ENCODE assay signal across 17 cellular contexts in genomic region chr6:106227612-106228507, GRCh38.
DNase-seq lines count a peak whose midpoint lies in the region; ATAC-seq and TF ChIP-seq lines count a peak whose summit lies in the region.
"Had no signal": no experiment of that assay in that cellular context is flagged by ENCODE, and none has a peak within 500 bp of the region (broad histone marks: within the 10 kb centered on the region; RNA-seq: fewer than 3 reads in every experiment).

No MANE protein-coding gene starts in this region.

- TF ChIP-seq CTCF in natural killer cell (IDR thresholded peaks at IDR 0.05) (no peak), mucosa of descending colon (IDR thresholded peaks at IDR 0.05) (no peak)

- H3K27me3 Mint-ChIP-seq in natural killer cell treated with Interleukin-12 subunit alpha and Interleukin-12 subunit beta and Interleukin-15 and Interleukin-18, amount 100 ng/mL, for 72 hours: no peaks in the 10 kb centered on the region
- no peaks in the 10 kb centered on the region for H3K27me3 Mint-ChIP-seq in natural killer cell (ENCODE audit: low read depth in 2 of 2)
- no peaks in the 10 kb centered on the region for H3K27me3 Mint-ChIP-seq in activated T-helper 17 cell treated with anti-CD3 and anti-CD28 coated beads, Interleukin-2, amount 50 U/mL, for 72 hours

- peak overlapping the region; percentile 41 to 43 for H3K27ac Mint-ChIP-seq in natural killer cell treated with Interleukin-12 subunit alpha and Interleukin-12 subunit beta and Interleukin-15 and Interleukin-18, amount 100 ng/mL, for 72 hours
- H3K27ac Mint-ChIP-seq in natural killer cell: peak overlapping the region in 1 of 2 donors; percentile 47
- peak overlapping the region; percentile 71 for H3K27ac Mint-ChIP-seq in activated T-helper 17 cell treated with anti-CD3 and anti-CD28 coated beads, Interleukin-2, amount 50 U/mL, for 72 hours

- H3K9me3 ChIP-seq in mucosa of descending colon: no peaks in the 10 kb centered on the region

- no peak overlapping the region for H3K4me3 ChIP-seq in mucosa of descending colon

- H3K4me1 Mint-ChIP-seq in natural killer cell treated with Interleukin-12 subunit alpha and Interleukin-12 subunit beta and Interleukin-15 and Interleukin-18, amount 100 ng/mL, for 72 hours (ENCODE audit: low read depth in 2 of 2): peaks cover 19 to 31% of the 10 kb centered on the region in 2 donors
- peaks cover 11 to 22% of the 10 kb centered on the region in 2 donors for H3K4me1 Mint-ChIP-seq in natural killer cell
- H3K4me1 Mint-ChIP-seq in activated T-helper 17 cell treated with anti-CD3 and anti-CD28 coated beads, Interleukin-2, amount 50 U/mL, for 72 hours: peaks cover 39% of the 10 kb centered on the region

- no peaks in the 10 kb centered on the region for H3K36me3 Mint-ChIP-seq in natural killer cell treated with Interleukin-12 subunit alpha and Interleukin-12 subunit beta and Interleukin-15 and Interleukin-18, amount 100 ng/mL, for 72 hours
- no peaks in the 10 kb centered on the region for H3K36me3 Mint-ChIP-seq in natural killer cell
- no peaks in the 10 kb centered on the region for H3K36me3 Mint-ChIP-seq in activated T-helper 17 cell treated with anti-CD3 and anti-CD28 coated beads, Interleukin-2, amount 50 U/mL, for 72 hours (ENCODE audit: low read depth)

- no peak for DNase-seq in natural killer cell treated with Interleukin-12 subunit alpha and Interleukin-12 subunit beta and Interleukin-15 and Interleukin-18, amount 100 ng/mL, for 72 hours (ENCODE audit: low spot score)
- DNase-seq in natural killer cell: no peak
- peak; percentile 31 to 60 (median 56) for DNase-seq in mucosa of descending colon
- no peak for DNase-seq in activated gamma-delta T cell treated with Interleukin-2 at 50 U/mL for 16 hours
- no peak for DNase-seq in NOMO-1 treated with DMSO at 0.1 percent for 48 hours (lab: John Stamatoyannopoulos, UW; ENCODE audit: unreplicated experiment)
- DNase-seq in SW480 (ENCODE audit: low spot score): no peak
- DNase-seq in NOMO-1 treated with dmso at 0.1 percent for 144 hours (lab: John Stamatoyannopoulos, UW; ENCODE audit: unreplicated experiment): no peak
- DNase-seq: AML-193; DMS 273 treated with DMSO at 0.1 percent for 48 hours; KG1; NCI-H1048; NCI-H2107; NCI-H69; NK-92 treated with Interleukin-12 subunit alpha and Interleukin-12 subunit beta, amount 100 ng/mL, for 24 hours had no signal

- ATAC-seq in natural killer cell treated with Interleukin-12 subunit alpha and Interleukin-12 subunit beta and Interleukin-15 and Interleukin-18, amount 100 ng/mL, for 72 hours: no peak
- ATAC-seq in natural killer cell (no peak), mucosa of descending colon (peak; percentile 96)
- ATAC-seq in activated T-helper 17 cell treated with anti-CD3 and anti-CD28 coated beads, Interleukin-2, amount 50 U/mL, for 72 hours (replicated peaks): peak; percentile 28
- ATAC-seq: Panc1, Right ventricle myocardium inferior had no signal

- H3K36me3 ChIP-seq in mucosa of descending colon (ENCODE audit: low read depth): no peaks in the 10 kb centered on the region

- H3K9me3 Mint-ChIP-seq in natural killer cell treated with Interleukin-12 subunit alpha and Interleukin-12 subunit beta and Interleukin-15 and Interleukin-18, amount 100 ng/mL, for 72 hours: no peaks in the 10 kb centered on the region
- no peaks in the 10 kb centered on the region for H3K9me3 Mint-ChIP-seq in natural killer cell
- peaks cover 4% of the 10 kb centered on the region for H3K9me3 Mint-ChIP-seq in activated T-helper 17 cell treated with anti-CD3 and anti-CD28 coated beads, Interleukin-2, amount 50 U/mL, for 72 hours

- no peak overlapping the region for H3K4me3 Mint-ChIP-seq in natural killer cell treated with Interleukin-12 subunit alpha and Interleukin-12 subunit beta and Interleukin-15 and Interleukin-18, amount 100 ng/mL, for 72 hours
- H3K4me3 Mint-ChIP-seq in natural killer cell: no peak overlapping the region
- H3K4me3 Mint-ChIP-seq in activated T-helper 17 cell treated with anti-CD3 and anti-CD28 coated beads, Interleukin-2, amount 50 U/mL, for 72 hours: no peak overlapping the region

- intact Hi-C loops in natural killer cell (cut with micrococcal nuclease): no loop called here
- intact Hi-C loops in mucosa of descending colon (cut with DNase I, micrococcal nuclease): loop anchor here in 1 of 2 donors (10.0 kb wide), 1 partner anchor 133 kb away; no protein-coding TSS in a partner anchor

- peaks cover 5% of the 10 kb centered on the region for H3K4me1 ChIP-seq in mucosa of descending colon (ENCODE audit: low read depth)

Comparison
In these comparisons a context has a peak if more than half of its experiments do, and no peak if none do; other contexts are left out.
1. ATAC-seq: peak in activated T-helper 17 cell treated with anti-CD3 and anti-CD28 coated beads, Interleukin-2, amount 50 U/mL, for 72 hours (single experiment) and mucosa of descending colon (single experiment); none in natural killer cell treated with Interleukin-12 subunit alpha and Interleukin-12 subunit beta and Interleukin-15 and Interleukin-18, amount 100 ng/mL, for 72 hours (0 of 2) and natural killer cell (0 of 3).
2. DNase-seq: peak in mucosa of descending colon (3 of 3); none in natural killer cell treated with Interleukin-12 subunit alpha and Interleukin-12 subunit beta and Interleukin-15 and Interleukin-18, amount 100 ng/mL, for 72 hours (single experiment), natural killer cell (single experiment), activated gamma-delta T cell treated with Interleukin-2 at 50 U/mL for 16 hours (single experiment), NOMO-1 treated with DMSO at 0.1 percent for 48 hours (single experiment), SW480 (single experiment) and NOMO-1 treated with dmso at 0.1 percent for 144 hours (single experiment).